ENCODE assay signal across 8 cellular contexts in genomic region chr1:11806307-11806936, GRCh38. TPM values are rescaled to one million over a fixed set of nuclear protein-coding genes. Genes with fewer than 3 reads are reported as not detected.
A peak's percentile ranks its signal among the peaks of the same experiment; 100 is the strongest.
DNase-seq lines count a peak whose midpoint lies in the region; ATAC-seq and TF ChIP-seq lines count a peak whose summit lies in the region.

No MANE protein-coding gene starts in this region.

- peak; percentile 46 for DNase-seq in CMK (ENCODE audit: low read depth)
- peak in 1 of 10 donors; percentile 72 for DNase-seq in naive thymus-derived CD8-positive, alpha-beta T cell
- no peak for DNase-seq in cerebellum (ENCODE audit: low spot score)
- DNase-seq in iPS-NIHi7 (ENCODE audit: extremely low spot score), result no peak

- no peaks in the 10 kb centered on the region for H3K9me3 Mint-ChIP-seq in naive thymus-derived CD8-positive, alpha-beta T cell

- H3K4me3 Mint-ChIP-seq in naive thymus-derived CD8-positive, alpha-beta T cell, result peak overlapping the region; percentile 92 to 100 (median 99)

- H3K27ac Mint-ChIP-seq in naive thymus-derived CD8-positive, alpha-beta T cell, result peak overlapping the region; percentile 94 to 99 (median 98)

- POLR2A ChIA-PET in naive thymus-derived CD8-positive, alpha-beta T cell (lab: Charles Lee), result interaction anchor here (0.6 to 2.3 kb wide), 13 partner anchors 8 to 706 kb away, joined by 3 to 28 read pairs (median 5); partner anchors contain the start of genes AGTRAP, EXOSC10 and MFN2

- H3K27me3 Mint-ChIP-seq in naive thymus-derived CD8-positive, alpha-beta T cell, result no peaks in the 10 kb centered on the region

- ATAC-seq in GM19043 (IDR thresholded peaks at IDR 0.05; ENCODE audit: low read depth, unreplicated experiment) (peak; percentile 30), HG03139 (IDR thresholded peaks at IDR 0.05; ENCODE audit: unreplicated experiment) (peak; percentile 32), SK-N-SH treated with all-trans-retinoic acid at 6 μM for 48 hours (peak; percentile 36), esophagus mucosa (peak; percentile 53)
- peak; percentile 59 to 68 for ATAC-seq in naive thymus-derived CD8-positive, alpha-beta T cell

- H3K4me1 Mint-ChIP-seq in naive thymus-derived CD8-positive, alpha-beta T cell, result peaks cover 26 to 72% (median 65%) of the 10 kb centered on the region in 4 donors

- peaks cover 0 to 37% (median 0%) of the 10 kb centered on the region in 3 donors for H3K36me3 Mint-ChIP-seq in naive thymus-derived CD8-positive, alpha-beta T cell

TF ChIP-seq in SK-N-SH treated with all-trans-retinoic acid at 6 μM for 48 hours, 23 proteins besides CTCF, POLR2A, EP300 and RAD21:
- TF ChIP-seq ZFP30 (CRISPR knock-in tag; IDR thresholded peaks at IDR 0.05) (no peak), OSR1 (CRISPR knock-in tag; IDR thresholded peaks at IDR 0.05) (no peak), TOX (CRISPR knock-in tag; IDR thresholded peaks at IDR 0.05; ENCODE audit: borderline replicate concordance) (no peak), ARNTL (CRISPR knock-in tag; IDR thresholded peaks at IDR 0.05; ENCODE audit: borderline replicate concordance, low read depth) (no peak), RARB (CRISPR knock-in tag; IDR thresholded peaks at IDR 0.05) (no peak), ZNF70 (CRISPR knock-in tag; IDR thresholded peaks at IDR 0.05) (no peak), ZFP3 (CRISPR knock-in tag; IDR thresholded peaks at IDR 0.05) (no peak), BACH2 (CRISPR knock-in tag; IDR thresholded peaks at IDR 0.05; ENCODE audit: borderline replicate concordance) (no peak), SNAI2 (CRISPR knock-in tag; IDR thresholded peaks at IDR 0.05) (no peak), GLIS3 (CRISPR knock-in tag; IDR thresholded peaks at IDR 0.05) (no peak), ZNF8 (CRISPR knock-in tag; IDR thresholded peaks at IDR 0.05) (no peak), TCF4 (CRISPR knock-in tag; IDR thresholded peaks at IDR 0.05; ENCODE audit: borderline replicate concordance) (no peak), CSDC2 (CRISPR knock-in tag; IDR thresholded peaks at IDR 0.05) (no peak), ZNF565 (CRISPR knock-in tag; conservative IDR thresholded peaks at IDR 0.05; ENCODE audit: low read depth) (no peak), ISL1 (CRISPR knock-in tag; IDR thresholded peaks at IDR 0.05) (no peak), ESRRG (CRISPR knock-in tag; IDR thresholded peaks at IDR 0.05) (no peak)
- TF ChIP-seq, protein P1, sequence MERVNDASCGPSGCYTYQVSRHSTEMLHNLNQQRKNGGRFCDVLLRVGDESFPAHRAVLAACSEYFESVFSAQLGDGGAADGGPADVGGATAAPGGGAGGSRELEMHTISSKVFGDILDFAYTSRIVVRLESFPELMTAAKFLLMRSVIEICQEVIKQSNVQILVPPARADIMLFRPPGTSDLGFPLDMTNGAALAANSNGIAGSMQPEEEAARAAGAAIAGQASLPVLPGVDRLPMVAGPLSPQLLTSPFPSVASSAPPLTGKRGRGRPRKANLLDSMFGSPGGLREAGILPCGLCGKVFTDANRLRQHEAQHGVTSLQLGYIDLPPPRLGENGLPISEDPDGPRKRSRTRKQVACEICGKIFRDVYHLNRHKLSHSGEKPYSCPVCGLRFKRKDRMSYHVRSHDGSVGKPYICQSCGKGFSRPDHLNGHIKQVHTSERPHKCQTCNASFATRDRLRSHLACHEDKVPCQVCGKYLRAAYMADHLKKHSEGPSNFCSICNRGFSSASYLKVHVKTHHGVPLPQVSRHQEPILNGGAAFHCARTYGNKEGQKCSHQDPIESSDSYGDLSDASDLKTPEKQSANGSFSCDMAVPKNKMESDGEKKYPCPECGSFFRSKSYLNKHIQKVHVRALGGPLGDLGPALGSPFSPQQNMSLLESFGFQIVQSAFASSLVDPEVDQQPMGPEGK (CRISPR knock-in tag; IDR thresholded peaks at IDR 0.05; ENCODE audit: borderline replicate concordance), result no peak
- TF ChIP-seq, protein P2, sequence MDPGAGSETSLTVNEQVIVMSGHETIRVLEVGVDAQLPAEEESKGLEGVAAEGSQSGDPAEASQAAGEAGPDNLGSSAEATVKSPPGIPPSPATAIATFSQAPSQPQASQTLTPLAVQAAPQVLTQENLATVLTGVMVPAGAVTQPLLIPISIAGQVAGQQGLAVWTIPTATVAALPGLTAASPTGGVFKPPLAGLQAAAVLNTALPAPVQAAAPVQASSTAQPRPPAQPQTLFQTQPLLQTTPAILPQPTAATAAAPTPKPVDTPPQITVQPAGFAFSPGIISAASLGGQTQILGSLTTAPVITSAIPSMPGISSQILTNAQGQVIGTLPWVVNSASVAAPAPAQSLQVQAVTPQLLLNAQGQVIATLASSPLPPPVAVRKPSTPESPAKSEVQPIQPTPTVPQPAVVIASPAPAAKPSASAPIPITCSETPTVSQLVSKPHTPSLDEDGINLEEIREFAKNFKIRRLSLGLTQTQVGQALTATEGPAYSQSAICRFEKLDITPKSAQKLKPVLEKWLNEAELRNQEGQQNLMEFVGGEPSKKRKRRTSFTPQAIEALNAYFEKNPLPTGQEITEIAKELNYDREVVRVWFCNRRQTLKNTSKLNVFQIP (CRISPR knock-in tag; IDR thresholded peaks at IDR 0.05; ENCODE audit: borderline replicate concordance, low read depth), result no peak
- TF ChIP-seq, protein P3, sequence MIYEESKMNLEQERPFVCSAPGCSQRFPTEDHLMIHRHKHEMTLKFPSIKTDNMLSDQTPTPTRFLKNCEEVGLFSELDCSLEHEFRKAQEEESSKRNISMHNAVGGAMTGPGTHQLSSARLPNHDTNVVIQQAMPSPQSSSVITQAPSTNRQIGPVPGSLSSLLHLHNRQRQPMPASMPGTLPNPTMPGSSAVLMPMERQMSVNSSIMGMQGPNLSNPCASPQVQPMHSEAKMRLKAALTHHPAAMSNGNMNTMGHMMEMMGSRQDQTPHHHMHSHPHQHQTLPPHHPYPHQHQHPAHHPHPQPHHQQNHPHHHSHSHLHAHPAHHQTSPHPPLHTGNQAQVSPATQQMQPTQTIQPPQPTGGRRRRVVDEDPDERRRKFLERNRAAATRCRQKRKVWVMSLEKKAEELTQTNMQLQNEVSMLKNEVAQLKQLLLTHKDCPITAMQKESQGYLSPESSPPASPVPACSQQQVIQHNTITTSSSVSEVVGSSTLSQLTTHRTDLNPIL (CRISPR knock-in tag; IDR thresholded peaks at IDR 0.05; ENCODE audit: low read depth), result no peak

RNA-seq across cellular contexts. Expression of gene CLCN6, which starts 0.4 kb away (rescaled TPM):
- total RNA-seq in esophagus mucosa, result 6.9 TPM
- total RNA-seq in naive thymus-derived CD8-positive, alpha-beta T cell, result 10 to 100 TPM; 26.8 to 31.8 TPM
- 1 to 10 TPM; 1.2 to 2.8 (median 2.1) TPM for polyA plus RNA-seq in naive thymus-derived CD8-positive, alpha-beta T cell
- total RNA-seq in cerebellum, result 19.9 TPM

RNA-seq across cellular contexts. Expression of gene MTHFR, which starts 0.7 kb away (rescaled TPM):
- 21.3 TPM for total RNA-seq in esophagus mucosa
- 10 to 100 TPM; 63.9 to 71.7 TPM for total RNA-seq in naive thymus-derived CD8-positive, alpha-beta T cell
- polyA plus RNA-seq in naive thymus-derived CD8-positive, alpha-beta T cell, result 1 to 10 TPM; 3.7 to 9.5 (median 8.0) TPM
- total RNA-seq in cerebellum, result 29.6 TPM

RNA-seq across cellular contexts. Expression of gene NPPA, which starts 41.2 kb away (rescaled TPM):
- not detected for total RNA-seq in esophagus mucosa
- total RNA-seq in naive thymus-derived CD8-positive, alpha-beta T cell, result not detected
- not detected for polyA plus RNA-seq in naive thymus-derived CD8-positive, alpha-beta T cell
- 0.45 TPM for total RNA-seq in cerebellum

RNA-seq across cellular contexts. Expression of gene C1orf167, which starts 44.4 kb away (rescaled TPM):
- total RNA-seq in esophagus mucosa (0.84 TPM), cerebellum (not detected)
- not detected for total RNA-seq in naive thymus-derived CD8-positive, alpha-beta T cell
- not detected for polyA plus RNA-seq in naive thymus-derived CD8-positive, alpha-beta T cell

RNA-seq across cellular contexts. Expression of gene NPPB, which starts 52.3 kb away (rescaled TPM):
- total RNA-seq in esophagus mucosa, result not detected
- total RNA-seq in naive thymus-derived CD8-positive, alpha-beta T cell, result not detected
- polyA plus RNA-seq in naive thymus-derived CD8-positive, alpha-beta T cell, result not detected
- not detected for total RNA-seq in cerebellum
